ENCODE assay signal across 22 cellular contexts in genomic region chr10:106560925-106561640, GRCh38.
DNase-seq lines count a peak whose midpoint lies in the region; ATAC-seq, FAIRE-seq and TF ChIP-seq lines count a peak whose summit lies in the region.
"Had no signal": no experiment of that assay in that cellular context is flagged by ENCODE, and none has a peak within 500 bp of the region (broad histone marks: within the 10 kb centered on the region; RNA-seq: fewer than 3 reads in every experiment).

No MANE protein-coding gene starts in this region.

- DNase-seq in MCF 10A (ENCODE audit: unreplicated experiment) = peak; percentile 73
- no peak for DNase-seq in breast epithelium (ENCODE audit: low spot score in 2 of 2)
- peak; percentile 53 for DNase-seq in brain microvascular endothelial cell
- peak; percentile 79 to 83 for DNase-seq in foreskin fibroblast
- no peak for DNase-seq in HEK293T (ENCODE audit: extremely low spot score)
- no peak for DNase-seq in kidney
- DNase-seq in NCI-H1417 treated with DMSO at 0.1 percent for 48 hours (lab: John Stamatoyannopoulos, UW) = no peak
- DNase-seq in right lobe of liver = no peak
- DNase-seq: activated CD4-positive, alpha-beta T cell treated with anti-CD3 and anti-CD28 coated beads for 48 hours; activated naive CD4-positive, alpha-beta T cell treated with anti-CD3 and anti-CD28 coated beads, Interleukin-2, amount 10 ng/mL, durations not matched to agents 7 days and 5 days; activated T-cell treated with anti-CD3 and anti-CD28 coated beads, Interleukin-2, amount 50 U/mL, for 1 hour; caudate nucleus; CD4-positive, alpha-beta memory T cell; DND-41; effector memory CD4-positive, alpha-beta T cell; lower lobe of right lung; naive thymus-derived CD4-positive, alpha-beta T cell; NCI-H187; NCI-H446; stimulated activated naive CD4-positive, alpha-beta T cell; transverse colon had no signal

- H3K9ac ChIP-seq in kidney (ENCODE audit: low read length in 2 of 2) = no peak overlapping the region

- no peaks in the 10 kb centered on the region for H3K9me3 Mint-ChIP-seq in MCF 10A (ENCODE audit: unreplicated experiment)

- POLR2A ChIA-PET in MCF 10A (lab: Yijun Ruan, JAX) = interaction anchor here (0.5 to 0.9 kb wide), 4 partner anchors 35 to 200 kb away, joined by 3 read pairs; no protein-coding TSS in a partner anchor
- POLR2A ChIA-PET in HEK293T (lab: Yijun Ruan, JAX) = no interaction called here

- H3K36me3 ChIP-seq in breast epithelium = no peaks in the 10 kb centered on the region
- no peaks in the 10 kb centered on the region for H3K36me3 ChIP-seq in brain microvascular endothelial cell (replicated peaks)
- no peaks in the 10 kb centered on the region for H3K36me3 ChIP-seq in kidney (ENCODE audit: control insufficient read depth in 1 of 2, insufficient read depth in 2 of 2, low read length in 2 of 2)
- no peaks in the 10 kb centered on the region for H3K36me3 ChIP-seq in right lobe of liver
- H3K36me3 ChIP-seq: lower lobe of right lung, transverse colon had no signal

- ATAC-seq in right lobe of liver = no peak
- ATAC-seq: lower lobe of right lung; naive thymus-derived CD4-positive, alpha-beta T cell had no signal

- H3K9me3 ChIP-seq in breast epithelium = no peaks in the 10 kb centered on the region
- H3K9me3 ChIP-seq in kidney (ENCODE audit: control insufficient read depth in 1 of 2, low read length in 2 of 2) = no peaks in the 10 kb centered on the region
- H3K9me3 ChIP-seq in right lobe of liver = no peaks in the 10 kb centered on the region
- H3K9me3 ChIP-seq: lower lobe of right lung, transverse colon had no signal

- no peak overlapping the region for H3K4me3 ChIP-seq in breast epithelium
- H3K4me3 ChIP-seq in brain microvascular endothelial cell (ENCODE audit: low read depth, low read length) = no peak overlapping the region
- H3K4me3 ChIP-seq in foreskin fibroblast (ENCODE audit: low read depth in 1 of 2, low read length in 2 of 2) = no peak overlapping the region
- H3K4me3 ChIP-seq in kidney (ENCODE audit: low read length in 2 of 2) = no peak overlapping the region
- H3K4me3 ChIP-seq in right lobe of liver = no peak overlapping the region
- H3K4me3 ChIP-seq: lower lobe of right lung, transverse colon had no signal

- no TSS peak for BruUV-seq in MCF 10A (replicated peaks; lab: Mats Ljungman, UMichigan)

- no peak for TF ChIP-seq CTCF in MCF 10A (IDR thresholded peaks at IDR 0.05; ENCODE audit: unreplicated experiment)
- TF ChIP-seq CTCF in breast epithelium (IDR thresholded peaks at IDR 0.05) = no peak
- no peak for TF ChIP-seq CTCF in brain microvascular endothelial cell (IDR thresholded peaks at IDR 0.05; ENCODE audit: low read depth, low read length, missing control alignments)
- TF ChIP-seq CTCF in foreskin fibroblast (IDR thresholded peaks at IDR 0.05; ENCODE audit: low read depth, low read length) = no peak
- no peak for TF ChIP-seq CTCF in kidney (IDR thresholded peaks at IDR 0.05; ENCODE audit: borderline replicate concordance, extremely low read depth, insufficient read depth)
- no peak for TF ChIP-seq CTCF in right lobe of liver (IDR thresholded peaks at IDR 0.05)

- TF ChIP-seq POLR2A in breast epithelium (IDR thresholded peaks at IDR 0.05) = no peak
- TF ChIP-seq POLR2A in right lobe of liver (IDR thresholded peaks at IDR 0.05) = no peak

- no peak for FAIRE-seq in kidney (lab: Jason Lieb, UNC)
- FAIRE-seq: A204.1 had no signal

- no peaks in the 10 kb centered on the region for H3K4me1 ChIP-seq in breast epithelium
- no peaks in the 10 kb centered on the region for H3K4me1 ChIP-seq in kidney (ENCODE audit: control insufficient read depth in 1 of 2, insufficient read depth in 1 of 2, low read depth in 1 of 2, low read length in 2 of 2)
- no peaks in the 10 kb centered on the region for H3K4me1 ChIP-seq in right lobe of liver
- H3K4me1 ChIP-seq: lower lobe of right lung, transverse colon had no signal

- CTCF ChIA-PET in MCF 10A (lab: Yijun Ruan, JAX) (interaction anchor here (0.6 to 1.0 kb wide), 3 partner anchors 26 to 607 kb away, joined by 3 read pairs; no protein-coding TSS in a partner anchor), HEK293T (lab: Yijun Ruan, JAX) (no interaction called here)

- no peak overlapping the region for H3K27ac ChIP-seq in breast epithelium
- H3K27ac ChIP-seq in brain microvascular endothelial cell = peak overlapping the region; percentile 41
- no peak overlapping the region for H3K27ac ChIP-seq in kidney (ENCODE audit: low read depth in 2 of 2, low read length in 2 of 2)
- no peak overlapping the region for H3K27ac ChIP-seq in right lobe of liver
- H3K27ac ChIP-seq: lower lobe of right lung, transverse colon had no signal

- H3K27me3 ChIP-seq in breast epithelium (no peaks in the 10 kb centered on the region), brain microvascular endothelial cell (replicated peaks) (no peaks in the 10 kb centered on the region), right lobe of liver (no peaks in the 10 kb centered on the region)
- H3K27me3 ChIP-seq: transverse colon had no signal

- intact Hi-C loops in MCF 10A (cut with micrococcal nuclease) (no loop called here), breast epithelium (cut with DNase I; ENCODE audit: low total_unique reads) (loop anchor here (10.0 kb wide), 1 partner anchor 1536 kb away; no protein-coding TSS in a partner anchor), kidney (cut with DNase I) (no loop called here), right lobe of liver (cut with DNase I) (no loop called here)

- peak overlapping the region; percentile 15 for H3K27ac Mint-ChIP-seq in MCF 10A (ENCODE audit: low read depth, unreplicated experiment)
- H3K27ac Mint-ChIP-seq: activated naive CD4-positive, alpha-beta T cell treated with anti-CD3 and anti-CD28 coated beads, Interleukin-2, amount 10 ng/mL, durations not matched to agents 7 days and 5 days; CD4-positive, alpha-beta memory T cell; naive thymus-derived CD4-positive, alpha-beta T cell had no signal

- in situ Hi-C loops in brain microvascular endothelial cell (cut with HindIII; ENCODE audit: low pct_ligation_motif_present, low sequenced_read_pairs) = no loop called here

- H3K4me1 Mint-ChIP-seq in MCF 10A (ENCODE audit: insufficient read depth, unreplicated experiment) = peaks cover 49% of the 10 kb centered on the region
- H3K4me1 Mint-ChIP-seq: activated naive CD4-positive, alpha-beta T cell treated with anti-CD3 and anti-CD28 coated beads, Interleukin-2, amount 10 ng/mL, durations not matched to agents 7 days and 5 days; CD4-positive, alpha-beta memory T cell; naive thymus-derived CD4-positive, alpha-beta T cell had no signal

- H3K4me3 Mint-ChIP-seq in MCF 10A (ENCODE audit: unreplicated experiment) = no peak overlapping the region
- H3K4me3 Mint-ChIP-seq: activated naive CD4-positive, alpha-beta T cell treated with anti-CD3 and anti-CD28 coated beads, Interleukin-2, amount 10 ng/mL, durations not matched to agents 7 days and 5 days; CD4-positive, alpha-beta memory T cell; naive thymus-derived CD4-positive, alpha-beta T cell had no signal

- H3K36me3 Mint-ChIP-seq in MCF 10A (ENCODE audit: insufficient read depth, unreplicated experiment) = no peaks in the 10 kb centered on the region
- H3K36me3 Mint-ChIP-seq: activated naive CD4-positive, alpha-beta T cell treated with anti-CD3 and anti-CD28 coated beads, Interleukin-2, amount 10 ng/mL, durations not matched to agents 7 days and 5 days; CD4-positive, alpha-beta memory T cell; naive thymus-derived CD4-positive, alpha-beta T cell had no signal

- no peaks in the 10 kb centered on the region for H3K27me3 Mint-ChIP-seq in MCF 10A (ENCODE audit: insufficient read depth, unreplicated experiment)
- H3K27me3 Mint-ChIP-seq: activated naive CD4-positive, alpha-beta T cell treated with anti-CD3 and anti-CD28 coated beads, Interleukin-2, amount 10 ng/mL, durations not matched to agents 7 days and 5 days; CD4-positive, alpha-beta memory T cell; naive thymus-derived CD4-positive, alpha-beta T cell had no signal

- WGBS in right lobe of liver (ENCODE audit: insufficient coverage, low coverage, low lambda C conversion rate, missing lambda C conversion rate) = 90% methylated on average over 5 of the region's 5 CpGs

TF ChIP-seq in HEK293T, 16 proteins besides CTCF, POLR2A, EP300 and RAD21:
- TF ChIP-seq FOXM1 (IDR thresholded peaks at IDR 0.05; ENCODE audit: borderline replicate concordance) (no peak), CTBP1 (IDR thresholded peaks at IDR 0.05; ENCODE audit: borderline replicate concordance) (no peak), PKNOX1 (IDR thresholded peaks at IDR 0.05) (no peak), ARNT (IDR thresholded peaks at IDR 0.05) (no peak), L3MBTL2 (conservative IDR thresholded peaks at IDR 0.05) (no peak), FOXK2 (IDR thresholded peaks at IDR 0.05) (no peak), FOXA1 (IDR thresholded peaks at IDR 0.05) (no peak), LEF1 (IDR thresholded peaks at IDR 0.05; ENCODE audit: borderline replicate concordance) (no peak), HDGF (IDR thresholded peaks at IDR 0.05; ENCODE audit: borderline replicate concordance) (no peak), ELF4 (IDR thresholded peaks at IDR 0.05) (no peak), BHLHE40 (IDR thresholded peaks at IDR 0.05; ENCODE audit: borderline replicate concordance) (no peak), NFRKB (IDR thresholded peaks at IDR 0.05) (no peak), SUZ12 (IDR thresholded peaks at IDR 0.05) (no peak), SP1 (IDR thresholded peaks at IDR 0.05) (no peak), ZNF384 (IDR thresholded peaks at IDR 0.05) (no peak), TARDBP (IDR thresholded peaks at IDR 0.05) (no peak)

Comparison
In these comparisons a context has a peak if more than half of its experiments do, and no peak if none do; other contexts are left out.
1. DNase-seq: peak in MCF 10A (single experiment), brain microvascular endothelial cell (single experiment) and foreskin fibroblast (2 of 2); none in breast epithelium (0 of 2), HEK293T (single experiment), kidney (single experiment), NCI-H1417 treated with DMSO at 0.1 percent for 48 hours (single experiment) and right lobe of liver (0 of 3).